Comparison of ENCODE assay signal across 9 cellular contexts in genomic region chr1:40710581-40711315, GRCh38. TPM values are rescaled to one million over a fixed set of nuclear protein-coding genes. Genes with fewer than 3 reads are reported as not detected.
DNase-seq lines count a peak whose midpoint lies in the region; ATAC-seq and TF ChIP-seq lines count a peak whose summit lies in the region.
"Had no signal": no experiment of that assay in that cellular context is flagged by ENCODE, and none has a peak within 500 bp of the region (broad histone marks: within the 10 kb centered on the region; RNA-seq: fewer than 3 reads in every experiment).

No MANE protein-coding gene starts in this region.

- 34 to 62% (median 53%) methylated on average over 7 of the region's 7 CpGs for WGBS in spleen, 5 donors

- H3K36me3 ChIP-seq in iPS-20b (ENCODE audit: insufficient read depth, low read depth, low read length) = peaks cover 21% of the 10 kb centered on the region
- no peaks in the 10 kb centered on the region for H3K36me3 ChIP-seq in spleen
- H3K36me3 ChIP-seq in WERI-Rb-1 = no peaks in the 10 kb centered on the region

- intact Hi-C loops in spleen (cut with DNase I; ENCODE audit: low total_unique reads) = no loop called here

- ATAC-seq in activated naive CD8-positive, alpha-beta T cell treated with anti-CD3 and anti-CD28 coated beads, Interleukin-2, amount 50 U/mL, for 24 hours = no peak
- no peak for ATAC-seq in GM18517 (IDR thresholded peaks at IDR 0.05; ENCODE audit: unreplicated experiment)

- no peak overlapping the region for H3K4me3 Mint-ChIP-seq in activated naive CD8-positive, alpha-beta T cell treated with anti-CD3 and anti-CD28 coated beads, Interleukin-2, amount 50 U/mL, for 24 hours

- H3K9me3 ChIP-seq in iPS-20b (ENCODE audit: insufficient read depth, low read depth, low read length) = no peaks in the 10 kb centered on the region
- H3K9me3 ChIP-seq in spleen = no peaks in the 10 kb centered on the region
- no peaks in the 10 kb centered on the region for H3K9me3 ChIP-seq in WERI-Rb-1 (ENCODE audit: severe bottlenecking)

- H3K36me3 Mint-ChIP-seq in activated naive CD8-positive, alpha-beta T cell treated with anti-CD3 and anti-CD28 coated beads, Interleukin-2, amount 50 U/mL, for 24 hours (ENCODE audit: low read depth) = peaks cover 16% of the 10 kb centered on the region

- H3K4me1 Mint-ChIP-seq in activated naive CD8-positive, alpha-beta T cell treated with anti-CD3 and anti-CD28 coated beads, Interleukin-2, amount 50 U/mL, for 24 hours = peaks cover 62% of the 10 kb centered on the region

- H3K27ac Mint-ChIP-seq in activated naive CD8-positive, alpha-beta T cell treated with anti-CD3 and anti-CD28 coated beads, Interleukin-2, amount 50 U/mL, for 24 hours = peak overlapping the region; percentile 16

- H3K4me1 ChIP-seq in iPS-20b (ENCODE audit: insufficient read depth, low read length) = peaks cover 17% of the 10 kb centered on the region
- peaks cover 55 to 85% (median 77%) of the 10 kb centered on the region in 6 donors for H3K4me1 ChIP-seq in spleen

- H3K9ac ChIP-seq in iPS-20b (ENCODE audit: low read depth, low read length) = peak overlapping the region; percentile 95

- H3K9me3 Mint-ChIP-seq in activated naive CD8-positive, alpha-beta T cell treated with anti-CD3 and anti-CD28 coated beads, Interleukin-2, amount 50 U/mL, for 24 hours = no peaks in the 10 kb centered on the region

- DNase-seq in HFF-Myc (ENCODE audit: extremely low read depth, low read depth) (no peak), spleen (no peak), NCI-H2029 treated with DMSO at 0.1 percent for 48 hours (lab: John Stamatoyannopoulos, UW) (no peak), WERI-Rb-1 (no peak)
- no peak for DNase-seq in activated naive CD8-positive, alpha-beta T cell treated with anti-CD3 and anti-CD28 coated beads, Interleukin-2, amount 50 U/mL, for 24 hours
- no peak for DNase-seq in effector CD8-positive, alpha-beta T cell (lab: John Stamatoyannopoulos, UW)
- DNase-seq: NCI-H1092 treated with DMSO at 0.1 percent for 48 hours had no signal

- no peak overlapping the region for H3K27ac ChIP-seq in iPS-20b (ENCODE audit: low read length)
- peak overlapping the region; percentile 53 to 89 (median 83) for H3K27ac ChIP-seq in spleen
- H3K27ac ChIP-seq in WERI-Rb-1 = no peak overlapping the region

- no peak for TF ChIP-seq POLR2A in spleen (IDR thresholded peaks at IDR 0.05)

- no peak for TF ChIP-seq CTCF in HFF-Myc (IDR thresholded peaks at IDR 0.05; ENCODE audit: low read depth, low read length, missing control alignments)
- no peak for TF ChIP-seq CTCF in spleen (IDR thresholded peaks at IDR 0.05 in 8 of 11, conservative IDR thresholded peaks at IDR 0.05 in 3 of 11)
- no peak for TF ChIP-seq CTCF in WERI-Rb-1 (IDR thresholded peaks at IDR 0.05; ENCODE audit: low read depth, low read length)

- no peaks in the 10 kb centered on the region for H3K27me3 Mint-ChIP-seq in activated naive CD8-positive, alpha-beta T cell treated with anti-CD3 and anti-CD28 coated beads, Interleukin-2, amount 50 U/mL, for 24 hours

- H3K27me3 ChIP-seq in iPS-20b (ENCODE audit: insufficient read depth, low read length) = no peaks in the 10 kb centered on the region
- no peaks in the 10 kb centered on the region for H3K27me3 ChIP-seq in spleen (replicated peaks in 1 of 7)
- no peaks in the 10 kb centered on the region for H3K27me3 ChIP-seq in WERI-Rb-1 (ENCODE audit: insufficient read depth, low read depth, severe bottlenecking)

- peak overlapping the region; percentile 55 for H3K4me3 ChIP-seq in HFF-Myc (replicated peaks; ENCODE audit: low read depth, low read length)
- peak overlapping the region; percentile 91 for H3K4me3 ChIP-seq in iPS-20b (ENCODE audit: low read length)
- peak overlapping the region in 4 of 8 donors; percentile 39 to 70 (median 48) for H3K4me3 ChIP-seq in spleen
- H3K4me3 ChIP-seq in WERI-Rb-1 (ENCODE audit: low read depth, low read length) = no peak overlapping the region

RNA-seq across cellular contexts. Expression of gene NFYC, which starts 19.2 kb away (rescaled TPM):
- total RNA-seq in spleen = 10 to 100 TPM; 57.8 to 99.0 (median 72.4) TPM
- polyA plus RNA-seq in spleen = 10 to 100 TPM; 34.6 to 43.2 (median 39.5) TPM

RNA-seq across cellular contexts. Expression of gene RIMS3, which starts 45.3 kb away (rescaled TPM):
- 1 to 10 TPM; 1.6 to 6.9 (median 3.3) TPM for total RNA-seq in spleen
- polyA plus RNA-seq in spleen = 1 to 10 TPM in 1 of 3 donors, under 1 TPM in 2; 0.30 to 1.0 (median 0.44) TPM

Comparison
In these comparisons a context has a peak if more than half of its experiments do, and no peak if none do; other contexts are left out.
1. H3K27ac ChIP-seq: peak in spleen (8 of 8); none in iPS-20b (single experiment) and WERI-Rb-1 (single experiment).